In the genomic region with DNA sequence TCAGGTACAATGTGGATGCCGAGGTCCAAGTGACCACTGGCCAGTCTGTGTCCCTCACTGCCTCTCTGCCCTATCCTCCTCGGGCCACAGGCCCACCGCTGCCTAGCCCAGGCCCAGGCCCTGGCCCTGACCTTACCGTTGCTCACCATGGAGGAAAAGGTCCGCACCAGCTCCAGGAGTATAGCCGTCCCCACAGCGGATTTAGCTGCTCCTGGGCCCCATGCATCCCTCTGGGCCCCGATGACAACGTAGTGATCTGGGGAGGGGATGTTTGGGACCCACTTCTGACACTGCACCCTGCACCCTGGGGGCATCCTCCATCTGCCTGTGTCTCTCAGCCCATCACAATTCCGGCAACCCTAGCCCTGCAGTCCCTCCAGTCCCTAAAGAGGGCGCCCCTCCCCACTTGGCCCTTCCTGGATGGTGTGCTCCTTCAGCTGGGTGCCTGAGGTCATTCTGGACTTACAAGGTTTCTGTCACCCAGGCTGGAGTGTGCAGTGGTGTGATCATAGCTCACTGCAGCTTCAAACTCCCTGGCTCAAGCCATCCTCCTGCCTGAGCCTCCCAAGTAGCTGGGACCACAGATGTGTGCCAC, we compare ENCODE assay signal across 9 cellular contexts. TPM values are rescaled to one million over a fixed set of nuclear protein-coding genes. Genes with fewer than 3 reads are reported as not detected.
DNase-seq lines count a peak whose midpoint lies in the region; ATAC-seq and TF ChIP-seq lines count a peak whose summit lies in the region.
"Had no signal": no experiment of that assay in that cellular context is flagged by ENCODE, and none has a peak within 500 bp of the region (broad histone marks: within the 10 kb centered on the region; RNA-seq: fewer than 3 reads in every experiment).

No MANE protein-coding gene starts in this region.

- no peak for TF ChIP-seq POLR2A in testis (IDR thresholded peaks at IDR 0.05)

- TF ChIP-seq CTCF in cardiac muscle cell (IDR thresholded peaks at IDR 0.05; ENCODE audit: low read depth, low read length) (peak; percentile 42), brain microvascular endothelial cell (IDR thresholded peaks at IDR 0.05; ENCODE audit: low read depth, low read length, missing control alignments) (peak; percentile 64), testis (IDR thresholded peaks at IDR 0.05) (peak in 1 of 3 experiments; percentile 13)

- H3K4me1 ChIP-seq in cardiac muscle cell (ENCODE audit: low read depth) (no peaks in the 10 kb centered on the region), testis (peaks cover 7% of the 10 kb centered on the region)

- in situ Hi-C loops in brain microvascular endothelial cell (cut with HindIII; ENCODE audit: low pct_ligation_motif_present, low sequenced_read_pairs), result no loop called here

- H3K27me3 ChIP-seq in cardiac muscle cell, result peaks cover 23% of the 10 kb centered on the region
- no peaks in the 10 kb centered on the region for H3K27me3 ChIP-seq in brain microvascular endothelial cell (replicated peaks)
- H3K27me3 ChIP-seq in testis, result no peaks in the 10 kb centered on the region

- no peak overlapping the region for H3K27ac ChIP-seq in cardiac muscle cell
- no peak overlapping the region for H3K27ac ChIP-seq in brain microvascular endothelial cell
- no peak overlapping the region for H3K27ac ChIP-seq in testis

- WGBS in testis, 2 donors, result 86 to 87% methylated on average over 3 to 11 of the region's 11 CpGs

- no peaks in the 10 kb centered on the region for H3K36me3 ChIP-seq in cardiac muscle cell
- no peaks in the 10 kb centered on the region for H3K36me3 ChIP-seq in brain microvascular endothelial cell (replicated peaks)
- H3K36me3 ChIP-seq in testis (ENCODE audit: low read depth, missing control alignments), result no peaks in the 10 kb centered on the region

- DNase-seq in cardiac muscle cell (ENCODE audit: low read depth in 1 of 2, low spot score in 1 of 2) (peak; percentile 33 to 39), Right ventricle myocardium inferior (ENCODE audit: missing footprints) (no peak), NCI-H82 (lab: John Stamatoyannopoulos, UW) (peak; percentile 67), brain microvascular endothelial cell (no peak), testis (peak; percentile 35), glomerular visceral epithelial cell (ENCODE audit: extremely low spot score) (no peak), T1000 (lab: John Stamatoyannopoulos, UW) (no peak)

- H3K9me3 ChIP-seq in cardiac muscle cell (ENCODE audit: low read depth) (no peaks in the 10 kb centered on the region), testis (no peaks in the 10 kb centered on the region)

- no peak for ATAC-seq in Right ventricle myocardium inferior
- no peak for ATAC-seq in GM18520 (IDR thresholded peaks at IDR 0.05; ENCODE audit: unreplicated experiment)

- H3K4me3 ChIP-seq in cardiac muscle cell (no peak overlapping the region), brain microvascular endothelial cell (ENCODE audit: low read depth, low read length) (no peak overlapping the region), testis (no peak overlapping the region)

- intact Hi-C loops in Right ventricle myocardium inferior (cut with DNase I), result loop anchor here (5.0 kb wide), 1 partner anchor 43 kb away; the partner anchor contains the start of gene GNB2
- intact Hi-C loops in testis (cut with DNase I; ENCODE audit: low total_unique reads), result no loop called here

RNA-seq across cellular contexts. Expression of gene TFR2, which starts 12.1 kb away (rescaled TPM):
- 0.89 and 2.5 TPM in 2 replicates for total RNA-seq in cardiac muscle cell
- polyA plus RNA-seq in cardiac muscle cell, result 0.39 TPM in 1 of 2 replicates, not detected in the other
- 0.22 TPM for total RNA-seq in Right ventricle myocardium inferior
- total RNA-seq in testis, result 1 to 10 TPM in 1 of 2 donors, under 1 TPM in 1; 0.87 to 1.5 TPM
- polyA plus RNA-seq in testis (ENCODE audit: insufficient read depth, low read depth, low replicate concordance), result 1.1 TPM

RNA-seq across cellular contexts. Expression of gene MOSPD3, which starts 16.9 kb away (rescaled TPM):
- total RNA-seq in cardiac muscle cell, result 30.1 and 36.0 TPM in 2 replicates
- polyA plus RNA-seq in cardiac muscle cell, result 67.8 and 83.3 TPM in 2 replicates
- 9.3 TPM for total RNA-seq in Right ventricle myocardium inferior
- 10 to 100 TPM; 40.6 to 78.9 TPM for total RNA-seq in testis
- polyA plus RNA-seq in testis (ENCODE audit: insufficient read depth, low read depth, low replicate concordance), result 62.8 TPM

RNA-seq across cellular contexts. Expression of gene ACTL6B, which starts 27.0 kb away (rescaled TPM):
- total RNA-seq in cardiac muscle cell (not detected in 2 replicates), Right ventricle myocardium inferior (not detected), testis (1 to 10 TPM in 1 of 2 donors, under 1 TPM in 1; 0.79 to 1.2 TPM)
- polyA plus RNA-seq in cardiac muscle cell (not detected in 2 replicates), testis (ENCODE audit: insufficient read depth, low read depth, low replicate concordance) (2.1 TPM)
- total RNA-seq: T-helper 2 cell treated with Interferon-gamma antibody and Interleukin-4, amounts not matched to agents 100 ng/mL and 5 ng/mL, for 36 hours had no signal

RNA-seq across cellular contexts. Expression of gene PCOLCE, which starts 27.1 kb away (rescaled TPM):
- total RNA-seq in cardiac muscle cell, result 43.2 and 46.3 TPM in 2 replicates
- 70.4 and 111 TPM in 2 replicates for polyA plus RNA-seq in cardiac muscle cell
- total RNA-seq in Right ventricle myocardium inferior, result 56.0 TPM
- total RNA-seq in testis, result 10 to 100 TPM; 26.0 to 30.2 TPM
- polyA plus RNA-seq in testis (ENCODE audit: insufficient read depth, low read depth, low replicate concordance), result 104 TPM

RNA-seq across cellular contexts. Expression of gene FBXO24, which starts 43.1 kb away (rescaled TPM):
- total RNA-seq in cardiac muscle cell (0.78 and 1.9 TPM in 2 replicates), Right ventricle myocardium inferior (0.41 TPM), testis (10 to 100 TPM; 37.5 to 74.5 TPM)
- polyA plus RNA-seq in cardiac muscle cell (2.3 and 4.1 TPM in 2 replicates), testis (ENCODE audit: insufficient read depth, low read depth, low replicate concordance) (112 TPM)

Comparison
In these comparisons a context has a peak if more than half of its experiments do, and no peak if none do; other contexts are left out.
1. DNase-seq: peak in cardiac muscle cell (2 of 2), NCI-H82 (single experiment) and testis (single experiment); none in Right ventricle myocardium inferior (single experiment), brain microvascular endothelial cell (single experiment), glomerular visceral epithelial cell (single experiment) and T1000 (single experiment).